Comparison of ENCODE assay signal across 1 cellular context in the genomic region with DNA sequence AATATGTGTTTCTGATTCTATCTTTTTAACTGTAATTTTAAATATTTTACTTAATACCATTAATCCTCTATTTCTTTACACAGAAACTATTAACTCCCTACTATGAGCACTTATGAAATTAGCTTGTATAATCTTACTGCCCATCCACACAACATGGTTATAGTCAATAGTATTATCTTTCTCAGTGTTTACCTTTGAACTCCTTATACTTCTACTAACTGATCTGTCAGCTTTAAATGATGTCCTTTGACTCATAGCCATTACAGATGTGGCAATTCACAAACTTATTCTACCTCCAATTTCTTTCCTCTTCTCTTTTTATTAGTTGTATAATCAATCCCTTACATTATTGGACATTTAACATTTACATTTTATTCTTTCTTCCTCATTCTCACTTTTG.
TF ChIP-seq lines count a peak whose summit lies in the region.

No MANE protein-coding gene starts in this region.

TF ChIP-seq in HepG2, 621 proteins besides CTCF, POLR2A, EP300 and RAD21 (continued from another document and continues in another):
- TF ChIP-seq ZNF280D (CRISPR knock-in tag; IDR thresholded peaks at IDR 0.05): no peak
- no peak for TF ChIP-seq ZUFSP (CRISPR knock-in tag; IDR thresholded peaks at IDR 0.05; ENCODE audit: borderline replicate concordance)
- TF ChIP-seq RARA (CRISPR knock-in tag; IDR thresholded peaks at IDR 0.05): peak; percentile 36; the same call in 1 of the 2 replicates
- TF ChIP-seq ZNF569 (CRISPR knock-in tag; IDR thresholded peaks at IDR 0.05; ENCODE audit: borderline replicate concordance): no peak
- TF ChIP-seq ZNF619 (CRISPR knock-in tag; IDR thresholded peaks at IDR 0.05): no peak
- TF ChIP-seq MXI1 (IDR thresholded peaks at IDR 0.05; ENCODE audit: borderline replicate concordance, low read depth, low read length): no peak
- TF ChIP-seq, protein P1, sequence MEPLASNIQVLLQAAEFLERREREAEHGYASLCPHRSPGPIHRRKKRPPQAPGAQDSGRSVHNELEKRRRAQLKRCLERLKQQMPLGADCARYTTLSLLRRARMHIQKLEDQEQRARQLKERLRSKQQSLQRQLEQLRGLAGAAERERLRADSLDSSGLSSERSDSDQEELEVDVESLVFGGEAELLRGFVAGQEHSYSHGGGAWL (CRISPR knock-in tag; IDR thresholded peaks at IDR 0.05): no peak
- TF ChIP-seq, protein P2, sequence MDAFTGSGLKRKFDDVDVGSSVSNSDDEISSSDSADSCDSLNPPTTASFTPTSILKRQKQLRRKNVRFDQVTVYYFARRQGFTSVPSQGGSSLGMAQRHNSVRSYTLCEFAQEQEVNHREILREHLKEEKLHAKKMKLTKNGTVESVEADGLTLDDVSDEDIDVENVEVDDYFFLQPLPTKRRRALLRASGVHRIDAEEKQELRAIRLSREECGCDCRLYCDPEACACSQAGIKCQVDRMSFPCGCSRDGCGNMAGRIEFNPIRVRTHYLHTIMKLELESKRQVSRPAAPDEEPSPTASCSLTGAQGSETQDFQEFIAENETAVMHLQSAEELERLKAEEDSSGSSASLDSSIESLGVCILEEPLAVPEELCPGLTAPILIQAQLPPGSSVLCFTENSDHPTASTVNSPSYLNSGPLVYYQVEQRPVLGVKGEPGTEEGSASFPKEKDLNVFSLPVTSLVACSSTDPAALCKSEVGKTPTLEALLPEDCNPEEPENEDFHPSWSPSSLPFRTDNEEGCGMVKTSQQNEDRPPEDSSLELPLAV (CRISPR knock-in tag; conservative IDR thresholded peaks at IDR 0.05; ENCODE audit: low read depth): no peak
- no peak for TF ChIP-seq RBFOX2 (IDR thresholded peaks at IDR 0.05; ENCODE audit: low read depth, low read length)
- no peak for TF ChIP-seq CREBL2 (CRISPR knock-in tag; IDR thresholded peaks at IDR 0.05; ENCODE audit: borderline replicate concordance)
- TF ChIP-seq ZBTB49 (CRISPR knock-in tag; IDR thresholded peaks at IDR 0.05; ENCODE audit: borderline replicate concordance): no peak
- TF ChIP-seq, protein P3, sequence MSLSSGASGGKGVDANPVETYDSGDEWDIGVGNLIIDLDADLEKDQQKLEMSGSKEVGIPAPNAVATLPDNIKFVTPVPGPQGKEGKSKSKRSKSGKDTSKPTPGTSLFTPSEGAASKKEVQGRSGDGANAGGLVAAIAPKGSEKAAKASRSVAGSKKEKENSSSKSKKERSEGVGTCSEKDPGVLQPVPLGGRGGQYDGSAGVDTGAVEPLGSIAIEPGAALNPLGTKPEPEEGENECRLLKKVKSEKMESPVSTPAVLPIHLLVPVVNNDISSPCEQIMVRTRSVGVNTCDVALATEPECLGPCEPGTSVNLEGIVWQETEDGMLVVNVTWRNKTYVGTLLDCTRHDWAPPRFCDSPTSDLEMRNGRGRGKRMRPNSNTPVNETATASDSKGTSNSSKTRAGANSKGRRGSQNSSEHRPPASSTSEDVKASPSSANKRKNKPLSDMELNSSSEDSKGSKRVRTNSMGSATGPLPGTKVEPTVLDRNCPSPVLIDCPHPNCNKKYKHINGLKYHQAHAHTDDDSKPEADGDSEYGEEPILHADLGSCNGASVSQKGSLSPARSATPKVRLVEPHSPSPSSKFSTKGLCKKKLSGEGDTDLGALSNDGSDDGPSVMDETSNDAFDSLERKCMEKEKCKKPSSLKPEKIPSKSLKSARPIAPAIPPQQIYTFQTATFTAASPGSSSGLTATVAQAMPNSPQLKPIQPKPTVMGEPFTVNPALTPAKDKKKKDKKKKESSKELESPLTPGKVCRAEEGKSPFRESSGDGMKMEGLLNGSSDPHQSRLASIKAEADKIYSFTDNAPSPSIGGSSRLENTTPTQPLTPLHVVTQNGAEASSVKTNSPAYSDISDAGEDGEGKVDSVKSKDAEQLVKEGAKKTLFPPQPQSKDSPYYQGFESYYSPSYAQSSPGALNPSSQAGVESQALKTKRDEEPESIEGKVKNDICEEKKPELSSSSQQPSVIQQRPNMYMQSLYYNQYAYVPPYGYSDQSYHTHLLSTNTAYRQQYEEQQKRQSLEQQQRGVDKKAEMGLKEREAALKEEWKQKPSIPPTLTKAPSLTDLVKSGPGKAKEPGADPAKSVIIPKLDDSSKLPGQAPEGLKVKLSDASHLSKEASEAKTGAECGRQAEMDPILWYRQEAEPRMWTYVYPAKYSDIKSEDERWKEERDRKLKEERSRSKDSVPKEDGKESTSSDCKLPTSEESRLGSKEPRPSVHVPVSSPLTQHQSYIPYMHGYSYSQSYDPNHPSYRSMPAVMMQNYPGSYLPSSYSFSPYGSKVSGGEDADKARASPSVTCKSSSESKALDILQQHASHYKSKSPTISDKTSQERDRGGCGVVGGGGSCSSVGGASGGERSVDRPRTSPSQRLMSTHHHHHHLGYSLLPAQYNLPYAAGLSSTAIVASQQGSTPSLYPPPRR (CRISPR knock-in tag; IDR thresholded peaks at IDR 0.05; ENCODE audit: borderline replicate concordance): 0 out of 2 replicates have a peak, but pooled peaks have one; percentile 48
- no peak for TF ChIP-seq ZNF607 (CRISPR knock-in tag; IDR thresholded peaks at IDR 0.05; ENCODE audit: borderline replicate concordance)
- TF ChIP-seq ZNF138 (CRISPR knock-in tag; IDR thresholded peaks at IDR 0.05; ENCODE audit: low read depth): no peak
- TF ChIP-seq ZNF335 (CRISPR knock-in tag; IDR thresholded peaks at IDR 0.05): no peak
- TF ChIP-seq ZMYM3 (CRISPR knock-in tag; IDR thresholded peaks at IDR 0.05): no peak
- TF ChIP-seq, protein P4, sequence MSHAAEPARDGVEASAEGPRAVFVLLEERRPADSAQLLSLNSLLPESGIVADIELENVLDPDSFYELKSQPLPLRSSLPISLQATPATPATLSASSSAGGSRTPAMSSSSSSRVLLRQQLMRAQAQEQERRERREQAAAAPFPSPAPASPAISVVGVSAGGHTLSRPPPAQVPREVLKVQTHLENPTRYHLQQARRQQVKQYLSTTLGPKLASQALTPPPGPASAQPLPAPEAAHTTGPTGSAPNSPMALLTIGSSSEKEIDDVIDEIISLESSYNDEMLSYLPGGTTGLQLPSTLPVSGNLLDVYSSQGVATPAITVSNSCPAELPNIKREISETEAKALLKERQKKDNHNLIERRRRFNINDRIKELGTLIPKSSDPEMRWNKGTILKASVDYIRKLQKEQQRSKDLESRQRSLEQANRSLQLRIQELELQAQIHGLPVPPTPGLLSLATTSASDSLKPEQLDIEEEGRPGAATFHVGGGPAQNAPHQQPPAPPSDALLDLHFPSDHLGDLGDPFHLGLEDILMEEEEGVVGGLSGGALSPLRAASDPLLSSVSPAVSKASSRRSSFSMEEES (CRISPR knock-in tag; IDR thresholded peaks at IDR 0.05): no peak
- no peak for TF ChIP-seq ZSCAN25 (CRISPR knock-in tag; IDR thresholded peaks at IDR 0.05)
- TF ChIP-seq, protein P5, sequence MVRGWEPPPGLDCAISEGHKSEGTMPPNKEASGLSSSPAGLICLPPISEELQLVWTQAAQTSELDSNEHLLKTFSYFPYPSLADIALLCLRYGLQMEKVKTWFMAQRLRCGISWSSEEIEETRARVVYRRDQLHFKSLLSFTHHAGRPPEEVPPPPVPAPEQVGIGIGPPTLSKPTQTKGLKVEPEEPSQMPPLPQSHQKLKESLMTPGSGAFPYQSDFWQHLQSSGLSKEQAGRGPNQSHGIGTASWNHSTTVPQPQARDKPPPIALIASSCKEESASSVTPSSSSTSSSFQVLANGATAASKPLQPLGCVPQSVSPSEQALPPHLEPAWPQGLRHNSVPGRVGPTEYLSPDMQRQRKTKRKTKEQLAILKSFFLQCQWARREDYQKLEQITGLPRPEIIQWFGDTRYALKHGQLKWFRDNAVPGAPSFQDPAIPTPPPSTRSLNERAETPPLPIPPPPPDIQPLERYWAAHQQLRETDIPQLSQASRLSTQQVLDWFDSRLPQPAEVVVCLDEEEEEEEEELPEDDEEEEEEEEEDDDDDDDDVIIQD (CRISPR knock-in tag; IDR thresholded peaks at IDR 0.05; ENCODE audit: low read depth): no peak
- no peak for TF ChIP-seq DPF2 (CRISPR knock-in tag; IDR thresholded peaks at IDR 0.05; ENCODE audit: borderline replicate concordance, low read depth)
- TF ChIP-seq NAIF1 (CRISPR knock-in tag; IDR thresholded peaks at IDR 0.05; ENCODE audit: borderline replicate concordance): no peak
- TF ChIP-seq ZKSCAN1 (IDR thresholded peaks at IDR 0.05; ENCODE audit: low read length): peak; percentile 88
- TF ChIP-seq NBN (conservative IDR thresholded peaks at IDR 0.05): no peak
- TF ChIP-seq GPBP1L1 (CRISPR knock-in tag; IDR thresholded peaks at IDR 0.05): no peak
- TF ChIP-seq RELA (CRISPR knock-in tag; IDR thresholded peaks at IDR 0.05): no peak
- no peak for TF ChIP-seq HIVEP1 (CRISPR knock-in tag; IDR thresholded peaks at IDR 0.05)
- no peak for TF ChIP-seq MED13 (CRISPR knock-in tag; IDR thresholded peaks at IDR 0.05)
- no peak for TF ChIP-seq MED8 (CRISPR knock-in tag; IDR thresholded peaks at IDR 0.05; ENCODE audit: insufficient replicate concordance)
- no peak for TF ChIP-seq TBP (CRISPR knock-in tag; IDR thresholded peaks at IDR 0.05)
- TF ChIP-seq, protein P6, sequence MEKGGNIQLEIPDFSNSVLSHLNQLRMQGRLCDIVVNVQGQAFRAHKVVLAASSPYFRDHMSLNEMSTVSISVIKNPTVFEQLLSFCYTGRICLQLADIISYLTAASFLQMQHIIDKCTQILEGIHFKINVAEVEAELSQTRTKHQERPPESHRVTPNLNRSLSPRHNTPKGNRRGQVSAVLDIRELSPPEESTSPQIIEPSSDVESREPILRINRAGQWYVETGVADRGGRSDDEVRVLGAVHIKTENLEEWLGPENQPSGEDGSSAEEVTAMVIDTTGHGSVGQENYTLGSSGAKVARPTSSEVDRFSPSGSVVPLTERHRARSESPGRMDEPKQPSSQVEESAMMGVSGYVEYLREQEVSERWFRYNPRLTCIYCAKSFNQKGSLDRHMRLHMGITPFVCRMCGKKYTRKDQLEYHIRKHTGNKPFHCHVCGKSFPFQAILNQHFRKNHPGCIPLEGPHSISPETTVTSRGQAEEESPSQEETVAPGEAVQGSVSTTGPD (CRISPR knock-in tag; IDR thresholded peaks at IDR 0.05): no peak
- 0 out of 2 replicates have a peak, but pooled peaks have one; percentile 13 for TF ChIP-seq THAP11 (CRISPR knock-in tag; IDR thresholded peaks at IDR 0.05)
- no peak for TF ChIP-seq ZNF713 (CRISPR knock-in tag; IDR thresholded peaks at IDR 0.05)
- TF ChIP-seq CCDC6 (CRISPR knock-in tag; IDR thresholded peaks at IDR 0.05): no peak
- no peak for TF ChIP-seq ZBTB3 (CRISPR knock-in tag; IDR thresholded peaks at IDR 0.05; ENCODE audit: borderline replicate concordance, low read depth)
